Comparison of ENCODE assay signal across 8 cellular contexts in the genomic region with DNA sequence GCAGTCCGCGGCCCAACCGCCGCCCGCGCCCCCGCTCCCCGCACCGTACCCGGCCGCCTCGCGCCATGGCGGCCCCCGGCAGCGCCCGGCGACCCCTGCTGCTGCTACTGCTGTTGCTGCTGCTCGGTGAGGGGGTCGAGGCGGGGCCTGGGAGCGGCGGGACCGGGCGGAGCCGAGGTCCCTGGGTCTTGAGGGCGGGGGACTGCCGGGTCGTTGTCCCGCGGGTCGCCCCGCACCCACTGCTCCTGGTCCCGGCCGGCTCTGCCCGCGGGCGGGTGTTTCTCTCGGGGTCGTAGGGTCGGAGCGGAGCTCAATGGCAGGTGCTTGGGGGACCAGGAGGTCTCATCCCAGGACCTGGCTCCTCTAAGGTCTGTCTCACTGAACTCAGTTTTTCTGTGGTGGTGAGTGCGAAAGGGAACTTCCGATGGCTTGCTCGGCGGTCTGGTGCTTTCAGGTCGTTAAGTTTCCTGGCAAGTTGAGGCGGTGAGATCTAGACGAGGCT. TPM values are rescaled to one million over a fixed set of nuclear protein-coding genes. Genes with fewer than 3 reads are reported as not detected.
DNase-seq lines count a peak whose midpoint lies in the region; ATAC-seq and TF ChIP-seq lines count a peak whose summit lies in the region.

No MANE protein-coding gene starts in this region.

- H3K27me3 ChIP-seq in CD4-positive, CD25-positive, alpha-beta regulatory T cell (ENCODE audit: control insufficient read depth, insufficient read depth, low read length), result peaks cover 8% of the 10 kb centered on the region

- H3K27ac ChIP-seq in CD4-positive, CD25-positive, alpha-beta regulatory T cell (ENCODE audit: insufficient read depth, low read length, poor library complexity, severe bottlenecking), result peak overlapping the region; percentile 84

- peaks cover 16 to 47% (median 31%) of the 10 kb centered on the region in 4 donors for H3K4me1 Mint-ChIP-seq in CD4-positive, CD25-positive, alpha-beta regulatory T cell
- peaks cover 30% of the 10 kb centered on the region for H3K4me1 Mint-ChIP-seq in activated CD4-positive, alpha-beta memory T cell treated with anti-CD3 and anti-CD28 coated beads, Interleukin-2, amount 10 ng/mL, durations not matched to agents 7 days and 5 days
- H3K4me1 Mint-ChIP-seq in endothelial cell (ENCODE audit: unreplicated experiment), result peaks cover 23% of the 10 kb centered on the region
- H3K4me1 Mint-ChIP-seq in osteocyte (ENCODE audit: unreplicated experiment), result peaks cover 31% of the 10 kb centered on the region
- peaks cover 23% of the 10 kb centered on the region for H3K4me1 Mint-ChIP-seq in type B pancreatic cell (ENCODE audit: unreplicated experiment)

- H3K4me1 ChIP-seq in CD4-positive, CD25-positive, alpha-beta regulatory T cell (ENCODE audit: control insufficient read depth, insufficient read depth, low read length, poor library complexity, severe bottlenecking), result peaks cover 30% of the 10 kb centered on the region

- CTCF ChIA-PET in activated CD4-positive, alpha-beta memory T cell treated with anti-CD3 and anti-CD28 coated beads, Interleukin-2, amount 10 ng/mL, durations not matched to agents 7 days and 5 days (lab: Charles Lee), result no interaction called here

- peak overlapping the region; percentile 91 to 98 (median 95) for H3K27ac Mint-ChIP-seq in CD4-positive, CD25-positive, alpha-beta regulatory T cell
- H3K27ac Mint-ChIP-seq in activated CD4-positive, alpha-beta memory T cell treated with anti-CD3 and anti-CD28 coated beads, Interleukin-2, amount 10 ng/mL, durations not matched to agents 7 days and 5 days, result peak overlapping the region; percentile 90
- H3K27ac Mint-ChIP-seq in endothelial cell (ENCODE audit: unreplicated experiment) (peak overlapping the region; percentile 96), osteocyte (ENCODE audit: unreplicated experiment) (peak overlapping the region; percentile 94), type B pancreatic cell (peak overlapping the region; percentile 91)

- peaks cover 40% of the 10 kb centered on the region for H3K27me3 Mint-ChIP-seq in CD4-positive, CD25-positive, alpha-beta regulatory T cell
- peaks cover 21% of the 10 kb centered on the region for H3K27me3 Mint-ChIP-seq in activated CD4-positive, alpha-beta memory T cell treated with anti-CD3 and anti-CD28 coated beads, Interleukin-2, amount 10 ng/mL, durations not matched to agents 7 days and 5 days
- H3K27me3 Mint-ChIP-seq in endothelial cell (ENCODE audit: unreplicated experiment) (peaks cover 26% of the 10 kb centered on the region), osteocyte (ENCODE audit: unreplicated experiment) (peaks cover 2% of the 10 kb centered on the region), type B pancreatic cell (peaks cover 14% of the 10 kb centered on the region)

- H3K9me3 ChIP-seq in CD4-positive, CD25-positive, alpha-beta regulatory T cell (ENCODE audit: control insufficient read depth in 2 of 2, low read length in 2 of 2), result no peaks in the 10 kb centered on the region

- peak; percentile 37 to 70 (median 52) for DNase-seq in CD4-positive, CD25-positive, alpha-beta regulatory T cell
- DNase-seq in activated CD4-positive, alpha-beta memory T cell treated with anti-CD3 and anti-CD28 coated beads, Interleukin-2, amount 10 ng/mL, durations not matched to agents 7 days and 5 days, result peak; percentile 70
- DNase-seq in endothelial cell (ENCODE audit: low spot score) (peak; percentile 33), osteocyte (ENCODE audit: extremely low spot score, unreplicated experiment) (peak; percentile 86), type B pancreatic cell (ENCODE audit: extremely low spot score, unreplicated experiment) (no peak), NCI-H82 (lab: John Stamatoyannopoulos, UW) (no peak)

- H3K4me3 Mint-ChIP-seq in CD4-positive, CD25-positive, alpha-beta regulatory T cell, result peak overlapping the region; percentile 94 to 98 (median 96)
- H3K4me3 Mint-ChIP-seq in activated CD4-positive, alpha-beta memory T cell treated with anti-CD3 and anti-CD28 coated beads, Interleukin-2, amount 10 ng/mL, durations not matched to agents 7 days and 5 days, result peak overlapping the region; percentile 81
- peak overlapping the region; percentile 98 for H3K4me3 Mint-ChIP-seq in endothelial cell (ENCODE audit: unreplicated experiment)
- H3K4me3 Mint-ChIP-seq in osteocyte (ENCODE audit: unreplicated experiment), result peak overlapping the region; percentile 89
- peak overlapping the region; percentile 87 for H3K4me3 Mint-ChIP-seq in type B pancreatic cell

- peak; percentile 26 to 46 for ATAC-seq in CD4-positive, CD25-positive, alpha-beta regulatory T cell (ENCODE audit: low read depth in 2 of 2)
- ATAC-seq in GM19455 (IDR thresholded peaks at IDR 0.05; ENCODE audit: unreplicated experiment) (peak; percentile 30), HG03571 (IDR thresholded peaks at IDR 0.05; ENCODE audit: unreplicated experiment) (peak; percentile 29)

- H3K36me3 Mint-ChIP-seq in CD4-positive, CD25-positive, alpha-beta regulatory T cell, result peaks cover 7% of the 10 kb centered on the region
- H3K36me3 Mint-ChIP-seq in activated CD4-positive, alpha-beta memory T cell treated with anti-CD3 and anti-CD28 coated beads, Interleukin-2, amount 10 ng/mL, durations not matched to agents 7 days and 5 days (ENCODE audit: low read depth), result peaks cover 14% of the 10 kb centered on the region
- peaks cover 17% of the 10 kb centered on the region for H3K36me3 Mint-ChIP-seq in endothelial cell (ENCODE audit: low read depth, unreplicated experiment)
- H3K36me3 Mint-ChIP-seq in osteocyte (ENCODE audit: unreplicated experiment), result no peaks in the 10 kb centered on the region
- peaks cover 3% of the 10 kb centered on the region for H3K36me3 Mint-ChIP-seq in type B pancreatic cell

- no peaks in the 10 kb centered on the region for H3K36me3 ChIP-seq in CD4-positive, CD25-positive, alpha-beta regulatory T cell (ENCODE audit: control insufficient read depth, insufficient read depth, low read length)

- peaks cover 0 to 9% (median 0%) of the 10 kb centered on the region in 7 donors for H3K9me3 Mint-ChIP-seq in CD4-positive, CD25-positive, alpha-beta regulatory T cell
- no peaks in the 10 kb centered on the region for H3K9me3 Mint-ChIP-seq in activated CD4-positive, alpha-beta memory T cell treated with anti-CD3 and anti-CD28 coated beads, Interleukin-2, amount 10 ng/mL, durations not matched to agents 7 days and 5 days
- H3K9me3 Mint-ChIP-seq in endothelial cell (ENCODE audit: unreplicated experiment) (no peaks in the 10 kb centered on the region), osteocyte (ENCODE audit: unreplicated experiment) (no peaks in the 10 kb centered on the region), type B pancreatic cell (no peaks in the 10 kb centered on the region)

- TF ChIP-seq CTCF in endothelial cell (IDR thresholded peaks at IDR 0.05; ENCODE audit: unreplicated experiment) (no peak), osteocyte (IDR thresholded peaks at IDR 0.05) (no peak), type B pancreatic cell (conservative IDR thresholded peaks at IDR 0.05) (no peak)

- H3K4me3 ChIP-seq in CD4-positive, CD25-positive, alpha-beta regulatory T cell (ENCODE audit: low read depth, low read length), result peak overlapping the region; percentile 82

- POLR2A ChIA-PET in activated CD4-positive, alpha-beta memory T cell treated with anti-CD3 and anti-CD28 coated beads, Interleukin-2, amount 10 ng/mL, durations not matched to agents 7 days and 5 days (lab: Charles Lee), result interaction anchor here (0.8 to 3.1 kb wide), 7 partner anchors 10 to 88 kb away, joined by 3 to 26 read pairs (median 4); a partner anchor contains a TSS

RNA-seq across cellular contexts. Expression of a gene that starts 0.4 kb away (rescaled TPM):
- total RNA-seq in CD4-positive, CD25-positive, alpha-beta regulatory T cell, result 86.9 TPM
- polyA plus RNA-seq in CD4-positive, CD25-positive, alpha-beta regulatory T cell, result 10 to 100 TPM; 19.3 to 25.9 (median 22.3) TPM
- total RNA-seq in activated CD4-positive, alpha-beta memory T cell treated with anti-CD3 and anti-CD28 coated beads, Interleukin-2, amount 10 ng/mL, durations not matched to agents 7 days and 5 days, result 10 to 100 TPM; 79.5 to 80.7 TPM
- total RNA-seq in endothelial cell (ENCODE audit: unreplicated experiment) (210 TPM), osteocyte (413 and 449 TPM in 2 replicates), type B pancreatic cell (ENCODE audit: low replicate concordance) (152 and 312 TPM in 2 replicates)

Comparison
In these comparisons a context has a peak if more than half of its experiments do, and no peak if none do; other contexts are left out.
1. DNase-seq: peak in CD4-positive, CD25-positive, alpha-beta regulatory T cell (3 of 3), activated CD4-positive, alpha-beta memory T cell treated with anti-CD3 and anti-CD28 coated beads, Interleukin-2, amount 10 ng/mL, durations not matched to agents 7 days and 5 days (single experiment), endothelial cell (single experiment) and osteocyte (single experiment); none in type B pancreatic cell (single experiment) and NCI-H82 (single experiment).
2. Peak in every context shown above with its lines, with median percentiles within 50 percentile points of each other: ATAC-seq, H3K27ac Mint-ChIP-seq and H3K4me3 Mint-ChIP-seq.